In the genomic region with DNA sequence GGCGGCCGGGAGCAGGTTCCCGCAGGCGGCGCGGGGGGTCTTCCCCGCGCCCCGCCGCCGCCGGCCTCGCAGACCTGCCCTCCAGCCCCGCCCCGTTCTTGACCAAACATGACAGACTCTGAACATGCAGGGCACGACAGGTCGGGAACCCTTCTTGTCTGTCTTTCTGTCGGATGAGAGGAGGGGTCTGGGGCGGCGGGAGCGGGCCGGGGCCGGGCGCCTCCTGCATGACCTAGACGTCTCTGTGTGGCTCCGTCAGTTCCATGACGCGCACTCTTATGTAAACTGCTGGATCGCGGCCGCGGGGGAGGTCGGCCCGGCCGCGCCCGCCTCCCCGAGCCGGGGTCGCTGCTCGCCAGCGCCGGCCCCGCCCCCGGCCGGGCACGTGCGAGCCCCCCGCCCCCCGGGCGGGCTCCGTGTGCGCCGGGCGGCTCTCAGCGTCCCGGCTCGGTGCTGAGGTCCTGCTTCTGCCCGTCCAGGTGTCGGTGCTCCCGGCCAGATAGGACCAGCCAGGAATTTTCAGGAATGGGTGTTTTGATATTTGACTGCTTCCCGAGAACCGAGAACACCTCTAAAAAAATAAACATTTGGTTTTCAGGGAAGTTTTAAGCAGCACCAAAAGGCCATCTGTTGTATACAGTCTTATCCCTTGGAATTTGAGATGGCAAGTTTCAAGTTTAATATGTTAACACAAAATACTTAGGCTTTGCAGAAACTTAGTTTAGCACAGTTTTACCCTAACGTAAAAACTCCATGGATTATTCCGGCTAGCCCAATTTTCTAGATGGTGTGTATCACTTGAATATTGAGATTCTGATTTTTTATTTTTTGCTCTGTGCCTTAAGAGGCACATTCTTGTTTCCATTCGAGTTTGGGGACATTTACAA, we compare ENCODE assay signal across 1 cellular context.
TF ChIP-seq lines count a peak whose summit lies in the region.

No MANE protein-coding gene starts in this region.

TF ChIP-seq in WTC11, 78 proteins besides CTCF, POLR2A, EP300 and RAD21 (continued from another document):
- TF ChIP-seq, protein P1, sequence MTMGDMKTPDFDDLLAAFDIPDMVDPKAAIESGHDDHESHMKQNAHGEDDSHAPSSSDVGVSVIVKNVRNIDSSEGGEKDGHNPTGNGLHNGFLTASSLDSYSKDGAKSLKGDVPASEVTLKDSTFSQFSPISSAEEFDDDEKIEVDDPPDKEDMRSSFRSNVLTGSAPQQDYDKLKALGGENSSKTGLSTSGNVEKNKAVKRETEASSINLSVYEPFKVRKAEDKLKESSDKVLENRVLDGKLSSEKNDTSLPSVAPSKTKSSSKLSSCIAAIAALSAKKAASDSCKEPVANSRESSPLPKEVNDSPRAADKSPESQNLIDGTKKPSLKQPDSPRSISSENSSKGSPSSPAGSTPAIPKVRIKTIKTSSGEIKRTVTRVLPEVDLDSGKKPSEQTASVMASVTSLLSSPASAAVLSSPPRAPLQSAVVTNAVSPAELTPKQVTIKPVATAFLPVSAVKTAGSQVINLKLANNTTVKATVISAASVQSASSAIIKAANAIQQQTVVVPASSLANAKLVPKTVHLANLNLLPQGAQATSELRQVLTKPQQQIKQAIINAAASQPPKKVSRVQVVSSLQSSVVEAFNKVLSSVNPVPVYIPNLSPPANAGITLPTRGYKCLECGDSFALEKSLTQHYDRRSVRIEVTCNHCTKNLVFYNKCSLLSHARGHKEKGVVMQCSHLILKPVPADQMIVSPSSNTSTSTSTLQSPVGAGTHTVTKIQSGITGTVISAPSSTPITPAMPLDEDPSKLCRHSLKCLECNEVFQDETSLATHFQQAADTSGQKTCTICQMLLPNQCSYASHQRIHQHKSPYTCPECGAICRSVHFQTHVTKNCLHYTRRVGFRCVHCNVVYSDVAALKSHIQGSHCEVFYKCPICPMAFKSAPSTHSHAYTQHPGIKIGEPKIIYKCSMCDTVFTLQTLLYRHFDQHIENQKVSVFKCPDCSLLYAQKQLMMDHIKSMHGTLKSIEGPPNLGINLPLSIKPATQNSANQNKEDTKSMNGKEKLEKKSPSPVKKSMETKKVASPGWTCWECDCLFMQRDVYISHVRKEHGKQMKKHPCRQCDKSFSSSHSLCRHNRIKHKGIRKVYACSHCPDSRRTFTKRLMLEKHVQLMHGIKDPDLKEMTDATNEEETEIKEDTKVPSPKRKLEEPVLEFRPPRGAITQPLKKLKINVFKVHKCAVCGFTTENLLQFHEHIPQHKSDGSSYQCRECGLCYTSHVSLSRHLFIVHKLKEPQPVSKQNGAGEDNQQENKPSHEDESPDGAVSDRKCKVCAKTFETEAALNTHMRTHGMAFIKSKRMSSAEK (CRISPR knock-in tag; IDR thresholded peaks at IDR 0.05; ENCODE audit: borderline replicate concordance), result no peak
- TF ChIP-seq, protein P2, sequence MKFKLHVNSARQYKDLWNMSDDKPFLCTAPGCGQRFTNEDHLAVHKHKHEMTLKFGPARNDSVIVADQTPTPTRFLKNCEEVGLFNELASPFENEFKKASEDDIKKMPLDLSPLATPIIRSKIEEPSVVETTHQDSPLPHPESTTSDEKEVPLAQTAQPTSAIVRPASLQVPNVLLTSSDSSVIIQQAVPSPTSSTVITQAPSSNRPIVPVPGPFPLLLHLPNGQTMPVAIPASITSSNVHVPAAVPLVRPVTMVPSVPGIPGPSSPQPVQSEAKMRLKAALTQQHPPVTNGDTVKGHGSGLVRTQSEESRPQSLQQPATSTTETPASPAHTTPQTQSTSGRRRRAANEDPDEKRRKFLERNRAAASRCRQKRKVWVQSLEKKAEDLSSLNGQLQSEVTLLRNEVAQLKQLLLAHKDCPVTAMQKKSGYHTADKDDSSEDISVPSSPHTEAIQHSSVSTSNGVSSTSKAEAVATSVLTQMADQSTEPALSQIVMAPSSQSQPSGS (CRISPR knock-in tag; IDR thresholded peaks at IDR 0.05; ENCODE audit: borderline replicate concordance, low read depth), result no peak
- TF ChIP-seq GTF2I (CRISPR knock-in tag; conservative IDR thresholded peaks at IDR 0.05) (no peak), JUN (CRISPR knock-in tag; IDR thresholded peaks at IDR 0.05) (no peak)
- TF ChIP-seq, protein P3, sequence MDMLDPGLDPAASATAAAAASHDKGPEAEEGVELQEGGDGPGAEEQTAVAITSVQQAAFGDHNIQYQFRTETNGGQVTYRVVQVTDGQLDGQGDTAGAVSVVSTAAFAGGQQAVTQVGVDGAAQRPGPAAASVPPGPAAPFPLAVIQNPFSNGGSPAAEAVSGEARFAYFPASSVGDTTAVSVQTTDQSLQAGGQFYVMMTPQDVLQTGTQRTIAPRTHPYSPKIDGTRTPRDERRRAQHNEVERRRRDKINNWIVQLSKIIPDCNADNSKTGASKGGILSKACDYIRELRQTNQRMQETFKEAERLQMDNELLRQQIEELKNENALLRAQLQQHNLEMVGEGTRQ (CRISPR knock-in tag; IDR thresholded peaks at IDR 0.05), result peak; percentile 58; the same call in 1 of the 2 replicates
- TF ChIP-seq, protein P4, sequence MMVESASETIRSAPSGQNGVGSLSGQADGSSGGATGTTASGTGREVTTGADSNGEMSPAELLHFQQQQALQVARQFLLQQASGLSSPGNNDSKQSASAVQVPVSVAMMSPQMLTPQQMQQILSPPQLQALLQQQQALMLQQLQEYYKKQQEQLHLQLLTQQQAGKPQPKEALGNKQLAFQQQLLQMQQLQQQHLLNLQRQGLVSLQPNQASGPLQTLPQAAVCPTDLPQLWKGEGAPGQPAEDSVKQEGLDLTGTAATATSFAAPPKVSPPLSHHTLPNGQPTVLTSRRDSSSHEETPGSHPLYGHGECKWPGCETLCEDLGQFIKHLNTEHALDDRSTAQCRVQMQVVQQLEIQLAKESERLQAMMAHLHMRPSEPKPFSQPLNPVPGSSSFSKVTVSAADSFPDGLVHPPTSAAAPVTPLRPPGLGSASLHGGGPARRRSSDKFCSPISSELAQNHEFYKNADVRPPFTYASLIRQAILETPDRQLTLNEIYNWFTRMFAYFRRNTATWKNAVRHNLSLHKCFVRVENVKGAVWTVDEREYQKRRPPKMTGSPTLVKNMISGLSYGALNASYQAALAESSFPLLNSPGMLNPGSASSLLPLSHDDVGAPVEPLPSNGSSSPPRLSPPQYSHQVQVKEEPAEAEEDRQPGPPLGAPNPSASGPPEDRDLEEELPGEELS (CRISPR knock-in tag; IDR thresholded peaks at IDR 0.05), result 0 out of 2 replicates have a peak, but pooled peaks have one; percentile 30
- TF ChIP-seq, protein P5, sequence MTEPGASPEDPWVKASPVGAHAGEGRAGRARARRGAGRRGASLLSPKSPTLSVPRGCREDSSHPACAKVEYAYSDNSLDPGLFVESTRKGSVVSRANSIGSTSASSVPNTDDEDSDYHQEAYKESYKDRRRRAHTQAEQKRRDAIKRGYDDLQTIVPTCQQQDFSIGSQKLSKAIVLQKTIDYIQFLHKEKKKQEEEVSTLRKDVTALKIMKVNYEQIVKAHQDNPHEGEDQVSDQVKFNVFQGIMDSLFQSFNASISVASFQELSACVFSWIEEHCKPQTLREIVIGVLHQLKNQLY (CRISPR knock-in tag; IDR thresholded peaks at IDR 0.05), result no peak
